ENCODE assay signal across 25 cellular contexts in genomic region chr12:79156846-79157463, GRCh38.
A peak's percentile ranks its signal among the peaks of the same experiment; 100 is the strongest.
DNase-seq lines count a peak whose midpoint lies in the region; ATAC-seq and TF ChIP-seq lines count a peak whose summit lies in the region.
"Had no signal": no experiment of that assay in that cellular context is flagged by ENCODE, and none has a peak within 500 bp of the region (broad histone marks: within the 10 kb centered on the region; RNA-seq: fewer than 3 reads in every experiment).

No MANE protein-coding gene starts in this region.

- H2BK20ac ChIP-seq in IMR-90 (ENCODE audit: low read depth, low read length), result no peak overlapping the region

- no peak overlapping the region for H3K4me3 Mint-ChIP-seq in stimulated activated naive B cell treated with anti-CD40 and anti-IgM and Interleukin-4, amounts not matched to agents 10 μg/mL and 1 μg/mL and 100 μg/mL, for 72 hours
- H3K4me3 Mint-ChIP-seq: activated CD8-positive, alpha-beta T cell treated with anti-CD3 and anti-CD28 coated beads for 36 hours; activated naive CD8-positive, alpha-beta T cell treated with anti-CD3 and anti-CD28 coated beads for 36 hours; activated T-cell treated with anti-CD3 and anti-CD28 coated beads, Interleukin-2, amount 50 U/mL, for 72 hours; CD14-positive monocyte; dendritic cell treated with granulocyte-macrophage colony-stimulating factor and Interleukin-4, amounts not matched to agents 40 ng/mL and 50 ng/mL, for 4 days; stimulated activated naive CD8-positive, alpha-beta T cell treated with anti-CD3 and anti-CD28 coated beads, Interleukin-15, amount 100 ng/mL, for 72 hours had no signal

- no peak overlapping the region for H3K23ac ChIP-seq in IMR-90 (ENCODE audit: low read depth, low read length)

- no peaks in the 10 kb centered on the region for H3K36me3 ChIP-seq in IMR-90 (ENCODE audit: control insufficient read depth, insufficient read depth, low read length)
- no peaks in the 10 kb centered on the region for H3K36me3 ChIP-seq in effector memory CD4-positive, alpha-beta T cell (ENCODE audit: control insufficient read depth, insufficient read depth, low read length)
- H3K36me3 ChIP-seq: brain microvascular endothelial cell, neutrophil had no signal

- H3K79me1 ChIP-seq in IMR-90 (ENCODE audit: low read depth in 1 of 2, low read length in 2 of 2), result no peaks in the 10 kb centered on the region

- ATAC-seq in HG02588 (IDR thresholded peaks at IDR 0.05; ENCODE audit: unreplicated experiment) (peak; percentile 66), IMR-90 (ENCODE audit: low read depth) (no peak)
- peak; percentile 31 to 74 for ATAC-seq in stimulated activated naive B cell treated with anti-CD40 and anti-IgM and Interleukin-4, amounts not matched to agents 10 μg/mL and 1 μg/mL and 100 μg/mL, for 72 hours (replicated peaks)
- ATAC-seq: activated CD8-positive, alpha-beta T cell treated with anti-CD3 and anti-CD28 coated beads for 36 hours; activated T-cell treated with anti-CD3 and anti-CD28 coated beads, Interleukin-2, amount 50 U/mL, for 72 hours; left lobe of liver; mucosa of descending colon; right cardiac atrium; stimulated activated naive CD8-positive, alpha-beta T cell treated with anti-CD3 and anti-CD28 coated beads, Interleukin-15, amount 100 ng/mL, for 72 hours had no signal

- H4K8ac ChIP-seq in IMR-90 (ENCODE audit: low read depth in 2 of 2, low read length in 2 of 2), result no peak overlapping the region

- H3K14ac ChIP-seq in IMR-90 (replicated peaks; ENCODE audit: low read depth, low read length), result no peak overlapping the region

- H2AFZ ChIP-seq in IMR-90 (replicated peaks; ENCODE audit: low read length, poor library complexity), result peak overlapping the region; percentile 49

- H3K27ac ChIP-seq in IMR-90 (ENCODE audit: insufficient read depth, low read length), result no peak overlapping the region
- H3K27ac ChIP-seq in effector memory CD4-positive, alpha-beta T cell (ENCODE audit: insufficient read depth, low read length, poor library complexity, severe bottlenecking), result no peak overlapping the region
- H3K27ac ChIP-seq: brain microvascular endothelial cell, neutrophil had no signal

- H2AK5ac ChIP-seq in IMR-90 (ENCODE audit: low read depth, low read length), result no peak overlapping the region

- H3K9me1 ChIP-seq in IMR-90 (ENCODE audit: insufficient read depth, low read length), result peaks cover 4% of the 10 kb centered on the region; the same call in 1 of the 2 replicates

- H3K56ac ChIP-seq in IMR-90 (ENCODE audit: extremely low read depth, insufficient read depth, low read length), result no peak overlapping the region

- no peak overlapping the region for H3K9ac ChIP-seq in IMR-90 (ENCODE audit: low read depth, low read length)

- H3K4me3 ChIP-seq in IMR-90 (ENCODE audit: insufficient read depth, low read depth, low read length), result no peak overlapping the region
- H3K4me3 ChIP-seq in effector memory CD4-positive, alpha-beta T cell (ENCODE audit: insufficient read depth, low read depth, low read length, poor library complexity, severe bottlenecking), result no peak overlapping the region
- H3K4me3 ChIP-seq: mucosa of descending colon had no signal

- no peaks in the 10 kb centered on the region for H3K27me3 Mint-ChIP-seq in stimulated activated naive B cell treated with anti-CD40 and anti-IgM and Interleukin-4, amounts not matched to agents 10 μg/mL and 1 μg/mL and 100 μg/mL, for 72 hours
- H3K27me3 Mint-ChIP-seq: activated CD8-positive, alpha-beta T cell treated with anti-CD3 and anti-CD28 coated beads for 36 hours; activated naive CD8-positive, alpha-beta T cell treated with anti-CD3 and anti-CD28 coated beads for 36 hours; dendritic cell treated with granulocyte-macrophage colony-stimulating factor and Interleukin-4, amounts not matched to agents 40 ng/mL and 50 ng/mL, for 4 days; stimulated activated naive CD8-positive, alpha-beta T cell treated with anti-CD3 and anti-CD28 coated beads, Interleukin-15, amount 100 ng/mL, for 72 hours had no signal

- no peak overlapping the region for H4K91ac ChIP-seq in IMR-90 (ENCODE audit: insufficient read depth, low read depth, low read length)

- H4K5ac ChIP-seq in IMR-90 (ENCODE audit: low read depth, low read length), result no peak overlapping the region

- in situ Hi-C loops in IMR-90 (cut with MboI; ENCODE audit: low sequenced_read_pairs), result no loop called here

- no peak overlapping the region for H3K4me2 ChIP-seq in IMR-90 (ENCODE audit: low read depth, low read length)

- no peak for TF ChIP-seq CTCF in IMR-90 (conservative IDR thresholded peaks at IDR 0.05; ENCODE audit: low read depth, low read length)

- H3K9me3 Mint-ChIP-seq in stimulated activated naive B cell treated with anti-CD40 and anti-IgM and Interleukin-4, amounts not matched to agents 10 μg/mL and 1 μg/mL and 100 μg/mL, for 72 hours, result no peaks in the 10 kb centered on the region
- H3K9me3 Mint-ChIP-seq: activated CD8-positive, alpha-beta T cell treated with anti-CD3 and anti-CD28 coated beads for 36 hours; activated naive CD8-positive, alpha-beta T cell treated with anti-CD3 and anti-CD28 coated beads for 36 hours; dendritic cell treated with granulocyte-macrophage colony-stimulating factor and Interleukin-4, amounts not matched to agents 40 ng/mL and 50 ng/mL, for 4 days had no signal

- intact Hi-C loops in IMR-90 (cut with micrococcal nuclease), result no loop called here

- no peak overlapping the region for H3K18ac ChIP-seq in IMR-90 (ENCODE audit: low read depth, low read length)

- H3K4ac ChIP-seq in IMR-90 (ENCODE audit: low read depth, low read length), result no peak overlapping the region; the same call in 1 of the 2 replicates

- no TSS peak for BruUV-seq in IMR-90 (replicated peaks; lab: Mats Ljungman, UMichigan)

- H3K27me3 ChIP-seq in IMR-90 (ENCODE audit: control insufficient read depth, insufficient read depth, low read length), result no peaks in the 10 kb centered on the region
- H3K27me3 ChIP-seq in effector memory CD4-positive, alpha-beta T cell (replicated peaks; ENCODE audit: control insufficient read depth, insufficient read depth, low read length, poor library complexity, severe bottlenecking), result no peaks in the 10 kb centered on the region
- H3K27me3 ChIP-seq: brain microvascular endothelial cell, neutrophil had no signal

- no peak overlapping the region for H2BK120ac ChIP-seq in IMR-90 (ENCODE audit: low read depth, low read length)

- H4K20me1 ChIP-seq in IMR-90 (ENCODE audit: insufficient read depth, low read length), result no peaks in the 10 kb centered on the region

- no peak overlapping the region for H2AK9ac ChIP-seq in IMR-90 (replicated peaks; ENCODE audit: low read depth, low read length, poor library complexity)

- DNase-seq in NCI-H82 (lab: John Stamatoyannopoulos, UW), result peak; percentile 39
- DNase-seq in NCI-H82 treated with DMSO at 0.1 percent for 48 hours (lab: John Stamatoyannopoulos, UW; ENCODE audit: unreplicated experiment), result no peak
- no peak for DNase-seq in IMR-90
- no peak for DNase-seq in stimulated activated naive B cell treated with anti-CD40 and anti-IgM and Interleukin-4, amounts not matched to agents 10 μg/mL and 1 μg/mL and 100 μg/mL, for 72 hours
- no peak for DNase-seq in NCI-H128 (lab: John Stamatoyannopoulos, UW; ENCODE audit: unreplicated experiment)
- no peak for DNase-seq in NCI-H2029 (lab: John Stamatoyannopoulos, UW)
- no peak for DNase-seq in effector memory CD4-positive, alpha-beta T cell
- DNase-seq: activated CD8-positive, alpha-beta T cell treated with anti-CD3 and anti-CD28 coated beads for 36 hours; activated naive CD8-positive, alpha-beta T cell treated with anti-CD3 and anti-CD28 coated beads for 36 hours; activated T-cell treated with anti-CD3 and anti-CD28 coated beads, Interleukin-2, amount 50 U/mL, for 72 hours; brain microvascular endothelial cell; foreskin melanocyte; Kasumi-1; mucosa of descending colon; NCI-H1417 treated with DMSO at 0.1 percent for 48 hours; NCI-H2227 treated with DMSO at 0.1 percent for 48 hours; right cardiac atrium; SIG-M5; stimulated activated naive CD8-positive, alpha-beta T cell treated with anti-CD3 and anti-CD28 coated beads, Interleukin-15, amount 100 ng/mL, for 72 hours; T-helper 2 cell had no signal

- no peak overlapping the region for H3K27ac Mint-ChIP-seq in stimulated activated naive B cell treated with anti-CD40 and anti-IgM and Interleukin-4, amounts not matched to agents 10 μg/mL and 1 μg/mL and 100 μg/mL, for 72 hours
- H3K27ac Mint-ChIP-seq: activated CD8-positive, alpha-beta T cell treated with anti-CD3 and anti-CD28 coated beads for 36 hours; activated naive CD8-positive, alpha-beta T cell treated with anti-CD3 and anti-CD28 coated beads for 36 hours; activated T-cell treated with anti-CD3 and anti-CD28 coated beads, Interleukin-2, amount 50 U/mL, for 72 hours; CD14-positive monocyte; dendritic cell treated with granulocyte-macrophage colony-stimulating factor and Interleukin-4, amounts not matched to agents 40 ng/mL and 50 ng/mL, for 4 days; stimulated activated naive CD8-positive, alpha-beta T cell treated with anti-CD3 and anti-CD28 coated beads, Interleukin-15, amount 100 ng/mL, for 72 hours had no signal

- TF ChIP-seq RAD21 in IMR-90 (IDR thresholded peaks at IDR 0.05; ENCODE audit: low read length), result no peak

- CTCF ChIA-PET in IMR-90 (lab: Yijun Ruan, JAX), result no interaction called here

- no peak overlapping the region for H2BK5ac ChIP-seq in IMR-90 (ENCODE audit: low read depth, low read length, poor library complexity, severe bottlenecking)

- H3K9me3 ChIP-seq in IMR-90 (ENCODE audit: control insufficient read depth, insufficient read depth, low read length), result no peaks in the 10 kb centered on the region
- H3K9me3 ChIP-seq in effector memory CD4-positive, alpha-beta T cell (ENCODE audit: control insufficient read depth, low read length), result no peaks in the 10 kb centered on the region
- H3K9me3 ChIP-seq: mucosa of descending colon, neutrophil had no signal

- POLR2A ChIA-PET in IMR-90 (lab: Charles Lee; ENCODE audit: unreplicated experiment), result interaction anchor here (0.6 kb wide), 1 partner anchor 24 kb away, joined by 12 read pairs; no protein-coding TSS in a partner anchor

- WGBS in IMR-90 (ENCODE audit: extremely low coverage in 2 of 2, insufficient read length in 1 of 2), 2 experiments, result no CpG with 5 or more reads among the region's 6 CpGs

- no peaks in the 10 kb centered on the region for H3K4me1 Mint-ChIP-seq in stimulated activated naive B cell treated with anti-CD40 and anti-IgM and Interleukin-4, amounts not matched to agents 10 μg/mL and 1 μg/mL and 100 μg/mL, for 72 hours
- H3K4me1 Mint-ChIP-seq: activated naive CD8-positive, alpha-beta T cell treated with anti-CD3 and anti-CD28 coated beads for 36 hours; CD14-positive monocyte; stimulated activated naive CD8-positive, alpha-beta T cell treated with anti-CD3 and anti-CD28 coated beads, Interleukin-15, amount 100 ng/mL, for 72 hours had no signal

- peaks cover 2% of the 10 kb centered on the region; the same call in 1 of the 2 replicates for H3K4me1 ChIP-seq in IMR-90 (ENCODE audit: control insufficient read depth, insufficient read depth, low read length)
- no peaks in the 10 kb centered on the region for H3K4me1 ChIP-seq in effector memory CD4-positive, alpha-beta T cell (ENCODE audit: control insufficient read depth, insufficient read depth, low read length, poor library complexity, severe bottlenecking)

- H2BK15ac ChIP-seq in IMR-90 (ENCODE audit: low read depth, low read length), result no peak overlapping the region

- no peak for TF ChIP-seq POLR2A in IMR-90 (IDR thresholded peaks at IDR 0.05; ENCODE audit: low read depth, low read length)

- dilution Hi-C loops in IMR-90 (cut with HindIII; ENCODE audit: low sequenced_read_pairs, unreplicated experiment), result no loop called here

- H3K36me3 Mint-ChIP-seq in stimulated activated naive B cell treated with anti-CD40 and anti-IgM and Interleukin-4, amounts not matched to agents 10 μg/mL and 1 μg/mL and 100 μg/mL, for 72 hours, result no peaks in the 10 kb centered on the region
- H3K36me3 Mint-ChIP-seq: activated naive CD8-positive, alpha-beta T cell treated with anti-CD3 and anti-CD28 coated beads for 36 hours; CD14-positive monocyte had no signal
